ENCODE assay signal across 1 cellular context in the genomic region with DNA sequence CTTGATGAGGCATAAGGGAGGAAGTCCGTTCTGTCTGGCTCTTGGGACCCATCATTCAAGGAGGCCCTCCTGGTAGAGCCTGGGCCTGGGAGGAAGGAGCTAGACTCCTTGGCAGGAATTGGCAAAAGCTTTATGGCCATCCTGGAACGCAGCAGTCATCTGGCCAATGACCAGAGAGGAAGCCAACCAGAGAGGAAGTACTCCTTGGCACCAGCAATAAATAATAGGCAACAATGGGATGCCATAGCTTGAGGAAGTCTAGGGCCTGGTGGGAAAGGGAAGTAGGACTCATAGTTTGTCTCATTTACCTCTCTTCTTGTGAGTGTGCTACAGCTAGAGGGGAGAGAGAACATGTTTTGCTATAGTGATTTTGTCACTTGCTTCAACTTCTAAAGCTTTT.
TF ChIP-seq lines count a peak whose summit lies in the region.

No MANE protein-coding gene starts in this region.

TF ChIP-seq in IMR-90, 13 proteins besides CTCF, POLR2A, EP300 and RAD21:
- TF ChIP-seq RCOR1 (IDR thresholded peaks at IDR 0.05; ENCODE audit: insufficient replicate concordance, low read length) (no peak), MAFK (IDR thresholded peaks at IDR 0.05; ENCODE audit: low read depth, low read length) (no peak), NFE2L2 (IDR thresholded peaks at IDR 0.05; ENCODE audit: low read depth, low read length) (no peak), CEBPB (IDR thresholded peaks at IDR 0.05; ENCODE audit: low read depth, low read length) (no peak), SMC3 (IDR thresholded peaks at IDR 0.05; ENCODE audit: low read depth, low read length) (no peak), MXI1 (IDR thresholded peaks at IDR 0.05; ENCODE audit: borderline replicate concordance, low read depth, low read length) (no peak), MAZ (IDR thresholded peaks at IDR 0.05; ENCODE audit: borderline replicate concordance, low read depth, low read length) (no peak), BHLHE40 (IDR thresholded peaks at IDR 0.05; ENCODE audit: low read depth, low read length) (no peak), RFX5 (IDR thresholded peaks at IDR 0.05; ENCODE audit: low read depth, low read length) (no peak), FOS (IDR thresholded peaks at IDR 0.05; ENCODE audit: low read depth, low read length) (no peak), CHD1 (IDR thresholded peaks at IDR 0.05; ENCODE audit: low read depth, low read length) (no peak)
- TF ChIP-seq, protein P1, sequence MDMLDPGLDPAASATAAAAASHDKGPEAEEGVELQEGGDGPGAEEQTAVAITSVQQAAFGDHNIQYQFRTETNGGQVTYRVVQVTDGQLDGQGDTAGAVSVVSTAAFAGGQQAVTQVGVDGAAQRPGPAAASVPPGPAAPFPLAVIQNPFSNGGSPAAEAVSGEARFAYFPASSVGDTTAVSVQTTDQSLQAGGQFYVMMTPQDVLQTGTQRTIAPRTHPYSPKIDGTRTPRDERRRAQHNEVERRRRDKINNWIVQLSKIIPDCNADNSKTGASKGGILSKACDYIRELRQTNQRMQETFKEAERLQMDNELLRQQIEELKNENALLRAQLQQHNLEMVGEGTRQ (IDR thresholded peaks at IDR 0.05; ENCODE audit: low read depth, low read length) = no peak
- TF ChIP-seq, protein P2, sequence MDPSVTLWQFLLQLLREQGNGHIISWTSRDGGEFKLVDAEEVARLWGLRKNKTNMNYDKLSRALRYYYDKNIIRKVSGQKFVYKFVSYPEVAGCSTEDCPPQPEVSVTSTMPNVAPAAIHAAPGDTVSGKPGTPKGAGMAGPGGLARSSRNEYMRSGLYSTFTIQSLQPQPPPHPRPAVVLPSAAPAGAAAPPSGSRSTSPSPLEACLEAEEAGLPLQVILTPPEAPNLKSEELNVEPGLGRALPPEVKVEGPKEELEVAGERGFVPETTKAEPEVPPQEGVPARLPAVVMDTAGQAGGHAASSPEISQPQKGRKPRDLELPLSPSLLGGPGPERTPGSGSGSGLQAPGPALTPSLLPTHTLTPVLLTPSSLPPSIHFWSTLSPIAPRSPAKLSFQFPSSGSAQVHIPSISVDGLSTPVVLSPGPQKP (IDR thresholded peaks at IDR 0.05; ENCODE audit: borderline replicate concordance, low read depth, low read length) = no peak
